10 cellular contexts compared by ENCODE assay signal in the genomic region with DNA sequence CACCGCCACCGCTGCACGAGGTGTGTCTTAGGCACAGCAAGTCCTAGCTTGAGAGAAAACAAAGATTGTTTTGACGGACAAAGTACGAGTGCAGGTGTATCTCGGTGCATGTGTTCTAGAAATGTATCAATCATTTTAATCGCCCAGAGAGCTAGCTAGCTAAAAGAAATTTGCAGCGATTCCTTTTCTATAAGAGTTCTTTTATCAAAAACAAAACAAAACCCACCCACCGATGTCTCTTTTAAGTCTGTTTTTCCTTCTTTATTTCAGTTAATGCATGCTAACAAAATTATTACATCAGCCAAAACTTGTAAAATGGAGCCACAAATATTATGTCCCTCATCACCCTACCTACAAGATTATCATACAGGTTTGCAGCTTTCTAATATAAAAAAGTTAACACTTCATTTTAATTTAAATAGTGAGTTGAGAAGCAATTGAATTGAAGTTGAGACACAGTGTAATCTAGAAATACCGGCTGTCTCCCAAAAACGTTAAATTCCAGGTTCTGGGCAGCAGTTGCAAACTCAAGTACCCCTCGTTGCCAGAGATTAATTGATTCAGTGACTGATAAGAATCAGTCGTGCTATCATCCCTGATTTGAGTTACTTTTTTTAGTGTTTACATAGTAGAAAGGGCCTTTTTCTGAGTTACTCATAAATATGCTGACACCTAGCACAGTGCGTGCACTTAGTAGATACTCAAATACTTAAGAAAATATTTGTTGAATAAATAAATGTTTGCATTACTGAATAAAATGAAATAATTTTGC. TPM values are rescaled to one million over a fixed set of nuclear protein-coding genes. Genes with fewer than 3 reads are reported as not detected.
A peak's percentile ranks its signal among the peaks of the same experiment; 100 is the strongest.
DNase-seq lines count a peak whose midpoint lies in the region; ATAC-seq, FAIRE-seq and TF ChIP-seq lines count a peak whose summit lies in the region.
"Had no signal": no experiment of that assay in that cellular context is flagged by ENCODE, and none has a peak within 500 bp of the region (broad histone marks: within the 10 kb centered on the region; RNA-seq: fewer than 3 reads in every experiment).

No MANE protein-coding gene starts in this region.

- 8 to 16% (median 11%) methylated on average over 14 of the region's 14 CpGs for WGBS in small intestine, 3 donors

- no peaks in the 10 kb centered on the region for H3K9me3 Mint-ChIP-seq in activated CD4-positive, alpha-beta T cell treated with anti-CD3 and anti-CD28 coated beads for 36 hours (ENCODE audit: low read depth)

- TF ChIP-seq CTCF in RWPE1 (conservative IDR thresholded peaks at IDR 0.05; ENCODE audit: low read depth) (no peak), foreskin fibroblast (IDR thresholded peaks at IDR 0.05; ENCODE audit: low read depth, low read length) (no peak)

- peaks cover 4% of the 10 kb centered on the region for H3K36me3 Mint-ChIP-seq in activated CD4-positive, alpha-beta T cell treated with anti-CD3 and anti-CD28 coated beads for 36 hours (ENCODE audit: low read depth)

- no peaks in the 10 kb centered on the region for H3K4me1 ChIP-seq in small intestine (ENCODE audit: control insufficient read depth in 2 of 2, insufficient read depth in 1 of 2, low read depth in 1 of 2, low read length in 1 of 2)

- peak overlapping the region; percentile 77 to 93 for H3K4me3 ChIP-seq in foreskin fibroblast (ENCODE audit: low read depth in 1 of 2, low read length in 2 of 2)
- peak overlapping the region; percentile 79 to 87 for H3K4me3 ChIP-seq in small intestine (ENCODE audit: low read depth in 1 of 2, low read length in 2 of 2)

- H3K27ac ChIP-seq in RWPE1 (no peak overlapping the region), small intestine (ENCODE audit: low read depth in 1 of 2, low read length in 1 of 2) (peak overlapping the region; percentile 97)

- peak overlapping the region; percentile 90 for H3K4me3 Mint-ChIP-seq in activated CD4-positive, alpha-beta T cell treated with anti-CD3 and anti-CD28 coated beads for 36 hours

- CTCF ChIA-PET in activated CD4-positive, alpha-beta T cell treated with anti-CD3 and anti-CD28 coated beads for 36 hours (lab: Charles Lee): interaction anchor here (0.8 to 0.9 kb wide), 3 partner anchors 27 to 74 kb away, joined by 3 read pairs; a partner anchor contains a TSS
- CTCF ChIA-PET in RWPE1 (lab: Yijun Ruan, JAX): interaction anchor here (0.6 to 0.8 kb wide), 2 partner anchors 93 to 177 kb away, joined by 3 read pairs; no protein-coding TSS in a partner anchor

- H3K9me3 ChIP-seq in small intestine (ENCODE audit: control insufficient read depth, low read depth): no peaks in the 10 kb centered on the region

- no peak for ATAC-seq in activated CD4-positive, alpha-beta T cell treated with anti-CD3 and anti-CD28 coated beads for 36 hours
- no peak for ATAC-seq in GM19463 (IDR thresholded peaks at IDR 0.05; ENCODE audit: unreplicated experiment)

- no peak for DNase-seq in activated CD4-positive, alpha-beta T cell treated with anti-CD3 and anti-CD28 coated beads for 36 hours
- DNase-seq in activated CD4-positive, alpha-beta T cell treated with anti-CD3 and anti-CD28 coated beads for 1 hour: no peak
- DNase-seq in RWPE1 (ENCODE audit: low spot score) (peak; percentile 25), foreskin fibroblast (no peak), small intestine (peak; percentile 86), NAMALWA (ENCODE audit: low spot score) (no peak)
- DNase-seq in activated effector memory CD4-positive, alpha-beta T cell treated with anti-CD3 and anti-CD28 coated beads, Interleukin-2, amount 50 U/mL, for 16 hours: no peak

- POLR2A ChIA-PET in activated CD4-positive, alpha-beta T cell treated with anti-CD3 and anti-CD28 coated beads for 36 hours (lab: Charles Lee): no interaction called here
- POLR2A ChIA-PET in RWPE1 (lab: Yijun Ruan, JAX; ENCODE audit: low non-redundant PET): no interaction called here

- peaks cover 14% of the 10 kb centered on the region for H3K27me3 Mint-ChIP-seq in activated CD4-positive, alpha-beta T cell treated with anti-CD3 and anti-CD28 coated beads for 36 hours

- H3K4me1 Mint-ChIP-seq in activated CD4-positive, alpha-beta T cell treated with anti-CD3 and anti-CD28 coated beads for 36 hours: peaks cover 23% of the 10 kb centered on the region

- no peaks in the 10 kb centered on the region for H3K36me3 ChIP-seq in small intestine (ENCODE audit: control insufficient read depth in 2 of 2, insufficient read depth in 2 of 2, low read length in 2 of 2)

- H3K27me3 ChIP-seq in small intestine (ENCODE audit: control insufficient read depth in 2 of 2, insufficient read depth in 2 of 2, low read length in 2 of 2): no peaks in the 10 kb centered on the region

- peak overlapping the region; percentile 88 for H3K27ac Mint-ChIP-seq in activated CD4-positive, alpha-beta T cell treated with anti-CD3 and anti-CD28 coated beads for 36 hours

- FAIRE-seq in small intestine (lab: Jason Lieb, UNC): no peak
- FAIRE-seq: colon, G401.6 had no signal

- intact Hi-C loops in activated CD4-positive, alpha-beta T cell treated with anti-CD3 and anti-CD28 coated beads for 36 hours (cut with DNase I, micrococcal nuclease): loop anchor here in 1 of 2 experiments (5.0 to 10.0 kb wide), 4 partner anchors 155 to 1127 kb away; a partner anchor contains a TSS

RNA-seq across cellular contexts. Expression of a gene that starts 1.5 kb away (rescaled TPM):
- 1 to 10 TPM; 2.9 to 3.3 TPM for total RNA-seq in activated CD4-positive, alpha-beta T cell treated with anti-CD3 and anti-CD28 coated beads for 36 hours
- polyA plus RNA-seq in small intestine: 1 to 10 TPM; 1.4 to 2.2 (median 1.5) TPM

RNA-seq across cellular contexts. Expression of a gene that starts 57.2 kb away (rescaled TPM):
- total RNA-seq in activated CD4-positive, alpha-beta T cell treated with anti-CD3 and anti-CD28 coated beads for 36 hours: 10 to 100 TPM; 23.5 to 24.6 TPM
- 10 to 100 TPM; 15.9 to 19.5 (median 17.6) TPM for polyA plus RNA-seq in small intestine

Comparison
In these comparisons a context has a peak if more than half of its experiments do, and no peak if none do; other contexts are left out.
1. DNase-seq: peak in RWPE1 (single experiment) and small intestine (single experiment); none in activated CD4-positive, alpha-beta T cell treated with anti-CD3 and anti-CD28 coated beads for 36 hours (single experiment), activated CD4-positive, alpha-beta T cell treated with anti-CD3 and anti-CD28 coated beads for 1 hour (single experiment), foreskin fibroblast (0 of 2), NAMALWA (single experiment) and activated effector memory CD4-positive, alpha-beta T cell treated with anti-CD3 and anti-CD28 coated beads, Interleukin-2, amount 50 U/mL, for 16 hours (single experiment).